Comparison of ENCODE assay signal across 9 cellular contexts in the genomic region with DNA sequence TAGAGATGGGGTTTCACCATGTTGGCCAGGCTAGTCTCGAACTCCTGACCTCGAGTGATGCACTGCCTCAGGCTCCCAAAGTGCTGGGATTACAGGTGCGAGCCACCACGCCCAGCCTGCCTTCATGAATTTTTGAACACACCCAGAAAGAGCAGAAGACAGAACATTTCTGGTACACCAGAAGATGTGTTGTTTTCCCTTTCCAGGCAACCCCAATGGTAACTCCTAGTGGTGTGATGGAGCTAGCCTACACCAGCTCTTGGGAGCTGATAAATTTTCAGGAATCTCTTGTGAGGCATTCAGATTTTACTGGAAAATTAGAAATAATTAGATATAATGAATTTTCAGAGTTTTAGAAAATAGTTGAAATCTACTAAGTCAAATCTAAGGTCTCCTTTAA. TPM values are rescaled to one million over a fixed set of nuclear protein-coding genes. Genes with fewer than 3 reads are reported as not detected.
DNase-seq lines count a peak whose midpoint lies in the region; ATAC-seq and TF ChIP-seq lines count a peak whose summit lies in the region.
"Had no signal": no experiment of that assay in that cellular context is flagged by ENCODE, and none has a peak within 500 bp of the region (broad histone marks: within the 10 kb centered on the region; RNA-seq: fewer than 3 reads in every experiment).

No MANE protein-coding gene starts in this region.

- H3K36me3 Mint-ChIP-seq in activated CD4-positive, alpha-beta T cell treated with anti-CD3 and anti-CD28 coated beads for 36 hours (ENCODE audit: low read depth): peaks cover 3% of the 10 kb centered on the region
- no peaks in the 10 kb centered on the region for H3K36me3 Mint-ChIP-seq in T-cell

- no peak for ATAC-seq in activated CD4-positive, alpha-beta T cell treated with anti-CD3 and anti-CD28 coated beads for 36 hours
- ATAC-seq in T-cell (replicated peaks in 1 of 4) (no peak), HG02852 (IDR thresholded peaks at IDR 0.05; ENCODE audit: unreplicated experiment) (no peak), omental fat pad (ENCODE audit: low FRiP score) (no peak)
- ATAC-seq in stimulated activated naive CD8-positive, alpha-beta T cell treated with anti-CD3 and anti-CD28 coated beads, Interleukin-15, amount 100 ng/mL, for 72 hours: no peak

- peak overlapping the region; percentile 66 for H3K4me3 ChIP-seq in fibroblast of villous mesenchyme (ENCODE audit: low read depth, low read length)

- TF ChIP-seq CTCF in fibroblast of villous mesenchyme (IDR thresholded peaks at IDR 0.05; ENCODE audit: insufficient read depth, low read depth, low read length) (no peak), omental fat pad (IDR thresholded peaks at IDR 0.05) (no peak)

- POLR2A ChIA-PET in activated CD4-positive, alpha-beta T cell treated with anti-CD3 and anti-CD28 coated beads for 36 hours (lab: Charles Lee): no interaction called here
- POLR2A ChIA-PET in T-cell (lab: Charles Lee): interaction anchor here (0.7 to 1.9 kb wide), 6 partner anchors 14 to 189 kb away, joined by 3 to 7 read pairs (median 4); no protein-coding TSS in a partner anchor

- H3K27ac Mint-ChIP-seq in activated CD4-positive, alpha-beta T cell treated with anti-CD3 and anti-CD28 coated beads for 36 hours: peak overlapping the region; percentile 96
- peak overlapping the region in 1 of 2 donors; percentile 67 for H3K27ac Mint-ChIP-seq in T-cell
- H3K27ac Mint-ChIP-seq in stimulated activated naive CD8-positive, alpha-beta T cell treated with anti-CD3 and anti-CD28 coated beads, Interleukin-15, amount 100 ng/mL, for 72 hours: no peak overlapping the region

- intact Hi-C loops in activated CD4-positive, alpha-beta T cell treated with anti-CD3 and anti-CD28 coated beads for 36 hours (cut with DNase I, micrococcal nuclease): loop anchor here (5.0 to 10.0 kb wide), 4 partner anchors 390 to 1128 kb away; partner anchors contain the start of genes KIF5B (in 1 of the 2) and ZEB1 (in 1 of the 2)

- H3K27me3 Mint-ChIP-seq in activated CD4-positive, alpha-beta T cell treated with anti-CD3 and anti-CD28 coated beads for 36 hours: no peaks in the 10 kb centered on the region
- no peaks in the 10 kb centered on the region for H3K27me3 Mint-ChIP-seq in T-cell
- H3K27me3 Mint-ChIP-seq in stimulated activated naive CD8-positive, alpha-beta T cell treated with anti-CD3 and anti-CD28 coated beads, Interleukin-15, amount 100 ng/mL, for 72 hours: no peaks in the 10 kb centered on the region

- peak; percentile 6 for DNase-seq in activated CD4-positive, alpha-beta T cell treated with anti-CD3 and anti-CD28 coated beads for 36 hours
- DNase-seq in activated CD4-positive, alpha-beta T cell treated with anti-CD3 and anti-CD28 coated beads, Interleukin-2, amount 50 U/mL, for 4 hours: no peak
- DNase-seq in T-cell (no peak), fibroblast of villous mesenchyme (ENCODE audit: low read depth) (no peak), NCI-H2081 treated with DMSO at 0.1 percent for 48 hours (lab: John Stamatoyannopoulos, UW) (no peak), omental fat pad (ENCODE audit: low spot score) (no peak)
- DNase-seq in stimulated activated naive CD8-positive, alpha-beta T cell treated with anti-CD3 and anti-CD28 coated beads, Interleukin-15, amount 100 ng/mL, for 72 hours: no peak
- DNase-seq: NCI-H226 had no signal

- H3K4me1 Mint-ChIP-seq in activated CD4-positive, alpha-beta T cell treated with anti-CD3 and anti-CD28 coated beads for 36 hours: peaks cover 10% of the 10 kb centered on the region
- H3K4me1 Mint-ChIP-seq in T-cell: peaks cover 14 to 21% (median 16%) of the 10 kb centered on the region in 3 donors
- H3K4me1 Mint-ChIP-seq in stimulated activated naive CD8-positive, alpha-beta T cell treated with anti-CD3 and anti-CD28 coated beads, Interleukin-15, amount 100 ng/mL, for 72 hours: peaks cover 13% of the 10 kb centered on the region

- CTCF ChIA-PET in activated CD4-positive, alpha-beta T cell treated with anti-CD3 and anti-CD28 coated beads for 36 hours (lab: Charles Lee): interaction anchor here (1.1 to 1.8 kb wide), 7 partner anchors 9 to 709 kb away, joined by 3 to 6 read pairs (median 5); no protein-coding TSS in a partner anchor
- CTCF ChIA-PET in T-cell (lab: Charles Lee): interaction anchor here in 1 of 2 donors (0.9 to 1.9 kb wide), 9 partner anchors 9 to 694 kb away, joined by 3 to 24 read pairs (median 3); no protein-coding TSS in a partner anchor

- peak overlapping the region; percentile 82 for H3K4me3 Mint-ChIP-seq in activated CD4-positive, alpha-beta T cell treated with anti-CD3 and anti-CD28 coated beads for 36 hours
- H3K4me3 Mint-ChIP-seq in T-cell: peak overlapping the region; percentile 84 to 98 (median 97)
- H3K4me3 Mint-ChIP-seq in stimulated activated naive CD8-positive, alpha-beta T cell treated with anti-CD3 and anti-CD28 coated beads, Interleukin-15, amount 100 ng/mL, for 72 hours: peak overlapping the region; percentile 54 to 94

- H3K9me3 Mint-ChIP-seq in activated CD4-positive, alpha-beta T cell treated with anti-CD3 and anti-CD28 coated beads for 36 hours (ENCODE audit: low read depth): no peaks in the 10 kb centered on the region
- no peaks in the 10 kb centered on the region for H3K9me3 Mint-ChIP-seq in T-cell
- H3K9me3 Mint-ChIP-seq in stimulated activated naive CD8-positive, alpha-beta T cell treated with anti-CD3 and anti-CD28 coated beads, Interleukin-15, amount 100 ng/mL, for 72 hours: no peaks in the 10 kb centered on the region

RNA-seq across cellular contexts. Expression of gene CCDC7, which starts 0.9 kb away (rescaled TPM):
- total RNA-seq in activated CD4-positive, alpha-beta T cell treated with anti-CD3 and anti-CD28 coated beads for 36 hours: 1 to 10 TPM; 9.0 TPM
- total RNA-seq in T-cell (10 to 100 TPM; 48.1 to 74.6 (median 62.1) TPM), fibroblast of villous mesenchyme (9.3 and 20.3 TPM in 2 replicates), omental fat pad (10 to 100 TPM; 17.9 to 42.2 (median 27.3) TPM)
